2 cellular contexts compared by ENCODE assay signal in genomic region chr2:31268344-31268743, GRCh38.
TF ChIP-seq lines count a peak whose summit lies in the region.

No MANE protein-coding gene starts in this region.

TF ChIP-seq in IMR-90, 13 proteins besides CTCF, POLR2A, EP300 and RAD21:
- TF ChIP-seq NFE2L2 (IDR thresholded peaks at IDR 0.05; ENCODE audit: low read depth, low read length) = no peak
- no peak for TF ChIP-seq CEBPB (IDR thresholded peaks at IDR 0.05; ENCODE audit: low read depth, low read length)
- no peak for TF ChIP-seq BHLHE40 (IDR thresholded peaks at IDR 0.05; ENCODE audit: low read depth, low read length)
- no peak for TF ChIP-seq MAZ (IDR thresholded peaks at IDR 0.05; ENCODE audit: borderline replicate concordance, low read depth, low read length)
- no peak for TF ChIP-seq CHD1 (IDR thresholded peaks at IDR 0.05; ENCODE audit: low read depth, low read length)
- no peak for TF ChIP-seq USF2 (IDR thresholded peaks at IDR 0.05; ENCODE audit: low read depth, low read length)
- TF ChIP-seq MAFK (IDR thresholded peaks at IDR 0.05; ENCODE audit: low read depth, low read length) = no peak
- TF ChIP-seq MXI1 (IDR thresholded peaks at IDR 0.05; ENCODE audit: borderline replicate concordance, low read depth, low read length) = no peak
- no peak for TF ChIP-seq RCOR1 (IDR thresholded peaks at IDR 0.05; ENCODE audit: insufficient replicate concordance, low read length)
- no peak for TF ChIP-seq RFX5 (IDR thresholded peaks at IDR 0.05; ENCODE audit: low read depth, low read length)
- TF ChIP-seq FOS (IDR thresholded peaks at IDR 0.05; ENCODE audit: low read depth, low read length) = no peak

TF ChIP-seq in K562, 482 proteins besides CTCF, POLR2A, EP300 and RAD21:
- TF ChIP-seq BDP1 (IDR thresholded peaks at IDR 0.05; ENCODE audit: insufficient read depth, insufficient read length) (no peak), HNRNPLL (IDR thresholded peaks at IDR 0.05; ENCODE audit: low read depth, low read length, poor library complexity, severe bottlenecking) (no peak), ZNF280B (CRISPR knock-in tag; IDR thresholded peaks at IDR 0.05) (no peak), TCFL5 (CRISPR knock-in tag; conservative IDR thresholded peaks at IDR 0.05) (no peak), ZNF311 (CRISPR knock-in tag; IDR thresholded peaks at IDR 0.05) (no peak), SLC30A9 (CRISPR knock-in tag; IDR thresholded peaks at IDR 0.05) (no peak), ZNF384 (IDR thresholded peaks at IDR 0.05; ENCODE audit: low read depth, low read length) (no peak), TEAD1 (CRISPR knock-in tag; IDR thresholded peaks at IDR 0.05) (no peak), CBX8 (IDR thresholded peaks at IDR 0.05; ENCODE audit: borderline replicate concordance, extremely low read depth, low read depth, low read length, poor library complexity, severe bottlenecking) (no peak), TAL1 (IDR thresholded peaks at IDR 0.05) (no peak), SREBF2 (CRISPR knock-in tag; IDR thresholded peaks at IDR 0.05) (no peak), MYNN (IDR thresholded peaks at IDR 0.05) (no peak), MYNN (CRISPR knock-in tag; IDR thresholded peaks at IDR 0.05) (no peak)
